In genomic region chr2:202455114-202455513, GRCh38 we compare ENCODE assay signal across 19 cellular contexts.
DNase-seq lines count a peak whose midpoint lies in the region; ATAC-seq and TF ChIP-seq lines count a peak whose summit lies in the region.
"Had no signal": no experiment of that assay in that cellular context is flagged by ENCODE, and none has a peak within 500 bp of the region (broad histone marks: within the 10 kb centered on the region; RNA-seq: fewer than 3 reads in every experiment).

No MANE protein-coding gene starts in this region.

- no peak for TF ChIP-seq CTCF in left ventricle myocardium inferior (IDR thresholded peaks at IDR 0.05; ENCODE audit: borderline replicate concordance)
- no peak for TF ChIP-seq CTCF in HEK293 (tag by site-specific recombination; IDR thresholded peaks at IDR 0.05)
- TF ChIP-seq CTCF in WTC11 (IDR thresholded peaks at IDR 0.05): no peak
- no peak for TF ChIP-seq CTCF in endothelial cell (IDR thresholded peaks at IDR 0.05; ENCODE audit: unreplicated experiment)

- H3K4me1 ChIP-seq in left ventricle myocardium inferior: peaks cover 37% of the 10 kb centered on the region
- peaks cover 4% of the 10 kb centered on the region; the same call in 1 of the 2 replicates for H3K4me1 ChIP-seq in HEK293 (ENCODE audit: control insufficient read depth, insufficient read depth, low read length)
- H3K4me1 ChIP-seq: A549; BLaER1 treated with 17β-estradiol and CSF1 and Interleukin-3, amounts not matched to agents 10 nM and 100 nM; Caco-2 had no signal

- POLR2A ChIA-PET in HEK293 (lab: Yijun Ruan, JAX) (no interaction called here), WTC11 (lab: Charles Lee) (no interaction called here)

- H3K4me1 Mint-ChIP-seq in WTC11 (no peaks in the 10 kb centered on the region), endothelial cell (ENCODE audit: unreplicated experiment) (no peaks in the 10 kb centered on the region)

- no peak overlapping the region for H3K27ac Mint-ChIP-seq in WTC11
- peak overlapping the region; percentile 48 for H3K27ac Mint-ChIP-seq in endothelial cell (ENCODE audit: unreplicated experiment)
- H3K27ac Mint-ChIP-seq: B cell; CD4-positive, alpha-beta T cell; CD8-positive, alpha-beta T cell had no signal

- H3K4me3 ChIP-seq in left ventricle myocardium inferior (no peak overlapping the region), HEK293 (ENCODE audit: low read depth, low read length) (no peak overlapping the region)
- H3K4me3 ChIP-seq: A549; BLaER1 treated with 17β-estradiol and CSF1 and Interleukin-3, amounts not matched to agents 10 nM and 100 nM had no signal

- intact Hi-C loops in left ventricle myocardium inferior (cut with micrococcal nuclease) (no loop called here), cardiac septum (cut with DNase I) (no loop called here)

- peak overlapping the region; percentile 45 for H3K27ac ChIP-seq in left ventricle myocardium inferior (replicated peaks)
- no peak overlapping the region for H3K27ac ChIP-seq in HEK293 (ENCODE audit: extremely low read depth, low read depth, low read length)
- H3K27ac ChIP-seq: 22Rv1; A549; BLaER1 treated with 17β-estradiol and CSF1 and Interleukin-3, amounts not matched to agents 10 nM and 100 nM; C4-2B had no signal

- H3K27me3 ChIP-seq in left ventricle myocardium inferior (ENCODE audit: low read depth): no peaks in the 10 kb centered on the region
- H3K27me3 ChIP-seq: BLaER1 treated with 17β-estradiol and CSF1 and Interleukin-3, amounts not matched to agents 10 nM and 100 nM had no signal

- H3K4me3 Mint-ChIP-seq in WTC11 (no peak overlapping the region), endothelial cell (ENCODE audit: unreplicated experiment) (no peak overlapping the region)
- H3K4me3 Mint-ChIP-seq: B cell; CD4-positive, alpha-beta T cell; CD8-positive, alpha-beta T cell had no signal

- DNase-seq in left ventricle myocardium inferior (no peak), cardiac septum (ENCODE audit: low spot score) (no peak), WTC11 (ENCODE audit: low spot score) (no peak), endothelial cell (ENCODE audit: low spot score) (no peak), NCI-H526 (lab: John Stamatoyannopoulos, UW) (no peak)
- DNase-seq: AML-193; Caco-2; Calu3; CD4-positive, alpha-beta T cell; CD8-positive, alpha-beta T cell; DMS79 treated with DMSO at 0.1 percent for 48 hours; GF-D8 had no signal

- H3K36me3 Mint-ChIP-seq in WTC11 (peaks cover 12% of the 10 kb centered on the region), endothelial cell (ENCODE audit: low read depth, unreplicated experiment) (peaks cover 4% of the 10 kb centered on the region)

- no peak for ATAC-seq in WTC11
- no peak for ATAC-seq in GM21786 (IDR thresholded peaks at IDR 0.05; ENCODE audit: unreplicated experiment)
- ATAC-seq: A549; CD8-positive, alpha-beta T cell had no signal

- CTCF ChIA-PET in HEK293 (lab: Yijun Ruan, JAX): no interaction called here
- CTCF ChIA-PET in WTC11 (lab: Charles Lee): no interaction called here

- H3K9me3 Mint-ChIP-seq in WTC11 (peaks cover 26% of the 10 kb centered on the region), endothelial cell (ENCODE audit: unreplicated experiment) (no peaks in the 10 kb centered on the region)
- H3K9me3 Mint-ChIP-seq: CD4-positive, alpha-beta T cell had no signal

- peaks cover 8% of the 10 kb centered on the region for H3K36me3 ChIP-seq in left ventricle myocardium inferior
- H3K36me3 ChIP-seq in HEK293 (ENCODE audit: control insufficient read depth in 2 of 2, insufficient read depth in 1 of 2, low read length in 2 of 2): no peaks in the 10 kb centered on the region; a peak in 1 of 3 replicates

- H3K27me3 Mint-ChIP-seq in WTC11 (ENCODE audit: low read depth) (no peaks in the 10 kb centered on the region), endothelial cell (ENCODE audit: unreplicated experiment) (peaks cover 2% of the 10 kb centered on the region)
- H3K27me3 Mint-ChIP-seq: B cell; CD4-positive, alpha-beta T cell had no signal

- no peaks in the 10 kb centered on the region for H3K9me3 ChIP-seq in left ventricle myocardium inferior (replicated peaks)
- no peaks in the 10 kb centered on the region for H3K9me3 ChIP-seq in HEK293 (ENCODE audit: control insufficient read depth, insufficient read depth, low read depth, low read length)
- H3K9me3 ChIP-seq: A549; BLaER1 treated with 17β-estradiol and CSF1 and Interleukin-3, amounts not matched to agents 10 nM and 100 nM; Caco-2 had no signal

TF ChIP-seq in HEK293, 187 proteins besides CTCF, POLR2A, EP300 and RAD21:
- peak; percentile 46; the same call in 1 of the 2 replicates for TF ChIP-seq ZNF121 (tag by site-specific recombination; IDR thresholded peaks at IDR 0.05)
- TF ChIP-seq SETDB1 (IDR thresholded peaks at IDR 0.05; ENCODE audit: insufficient read length, low read length): no peak
- no peak for TF ChIP-seq ZNF362 (tag by site-specific recombination; IDR thresholded peaks at IDR 0.05)
- TF ChIP-seq ZNF48 (tag by site-specific recombination; IDR thresholded peaks at IDR 0.05): no peak

TF ChIP-seq in WTC11, 78 proteins besides CTCF, POLR2A, EP300 and RAD21:
- no peak for TF ChIP-seq ELF4 (CRISPR knock-in tag; IDR thresholded peaks at IDR 0.05; ENCODE audit: low read depth)
- no peak for TF ChIP-seq NFYB (CRISPR knock-in tag; conservative IDR thresholded peaks at IDR 0.05; ENCODE audit: low read depth)
- no peak for TF ChIP-seq E2F4 (CRISPR knock-in tag; IDR thresholded peaks at IDR 0.05; ENCODE audit: borderline replicate concordance, low read depth)
- peak; percentile 25; the same call in 1 of the 2 replicates for TF ChIP-seq ZNF121 (CRISPR knock-in tag; IDR thresholded peaks at IDR 0.05)
- no peak for TF ChIP-seq HMGA2 (CRISPR knock-in tag; IDR thresholded peaks at IDR 0.05)
- TF ChIP-seq ZNF219 (CRISPR knock-in tag; IDR thresholded peaks at IDR 0.05; ENCODE audit: borderline replicate concordance): no peak
